ENCODE assay signal across 16 cellular contexts in the genomic region with DNA sequence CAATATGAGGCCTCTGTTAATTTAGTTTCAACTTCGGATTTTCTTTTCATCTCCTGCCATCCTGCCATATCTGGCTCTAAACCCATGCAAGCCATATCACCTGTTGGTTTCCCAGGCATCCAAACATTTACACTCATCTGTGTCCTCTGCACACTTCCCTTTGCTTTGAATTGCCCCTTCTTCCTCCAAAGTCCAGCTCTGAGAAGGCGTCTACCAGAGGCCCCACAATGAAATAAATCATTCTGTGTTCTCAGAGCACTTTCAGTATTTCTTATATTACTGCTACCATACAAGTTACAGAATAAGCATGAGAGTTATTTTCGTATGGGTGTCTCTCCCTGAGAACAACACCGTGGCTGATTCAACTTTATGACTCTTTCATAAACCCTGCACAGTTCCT. TPM values are rescaled to one million over a fixed set of nuclear protein-coding genes. Genes with fewer than 3 reads are reported as not detected.
DNase-seq lines count a peak whose midpoint lies in the region; ATAC-seq, FAIRE-seq and TF ChIP-seq lines count a peak whose summit lies in the region.
"Had no signal": no experiment of that assay in that cellular context is flagged by ENCODE, and none has a peak within 500 bp of the region (broad histone marks: within the 10 kb centered on the region; RNA-seq: fewer than 3 reads in every experiment).

No MANE protein-coding gene starts in this region.

- H3K27ac ChIP-seq in colonic mucosa (peak overlapping the region; percentile 84), mucosa of rectum (ENCODE audit: low read depth in 2 of 2, low read length in 2 of 2) (peak overlapping the region; percentile 82 to 95), small intestine (ENCODE audit: low read depth in 1 of 2, low read length in 1 of 2) (peak overlapping the region in 1 of 2 donors; percentile 58)
- H3K27ac ChIP-seq: 22Rv1, BLaER1, GM23248 had no signal

- H3K9ac ChIP-seq in colonic mucosa (ENCODE audit: low read depth in 2 of 2, low read length in 2 of 2) (peak overlapping the region in 1 of 2 donors; percentile 46), mucosa of rectum (ENCODE audit: low read depth in 1 of 2, low read length in 2 of 2) (peak overlapping the region in 1 of 2 donors; percentile 56)
- H3K9ac ChIP-seq: BLaER1, GM23248 had no signal

- peak overlapping the region; percentile 31 for H3K27ac Mint-ChIP-seq in Calu3 (ENCODE audit: unreplicated experiment)
- H3K27ac Mint-ChIP-seq: CD14-positive monocyte; CD4-positive, alpha-beta memory T cell had no signal

- H3K36me3 Mint-ChIP-seq in Calu3 (ENCODE audit: insufficient read depth, unreplicated experiment), result no peaks in the 10 kb centered on the region
- H3K36me3 Mint-ChIP-seq: CD14-positive monocyte; CD4-positive, alpha-beta memory T cell had no signal

- H3K4me1 ChIP-seq in colonic mucosa (no peaks in the 10 kb centered on the region), mucosa of rectum (ENCODE audit: control insufficient read depth in 2 of 2, insufficient read depth in 2 of 2, low read length in 2 of 2) (peaks cover 21 to 70% of the 10 kb centered on the region in 2 donors), small intestine (ENCODE audit: control insufficient read depth in 2 of 2, insufficient read depth in 1 of 2, low read depth in 1 of 2, low read length in 1 of 2) (peaks cover 5 to 7% of the 10 kb centered on the region in 2 donors)
- H3K4me1 ChIP-seq: BLaER1 had no signal

- H3K4me1 Mint-ChIP-seq in Calu3 (ENCODE audit: low read depth, unreplicated experiment), result peaks cover 56% of the 10 kb centered on the region

- H3K36me3 ChIP-seq in colonic mucosa (no peaks in the 10 kb centered on the region), mucosa of rectum (ENCODE audit: control insufficient read depth in 2 of 2, insufficient read depth in 2 of 2, low read length in 2 of 2) (no peaks in the 10 kb centered on the region), small intestine (ENCODE audit: control insufficient read depth in 2 of 2, insufficient read depth in 2 of 2, low read length in 2 of 2) (no peaks in the 10 kb centered on the region)
- H3K36me3 ChIP-seq: BLaER1, HAP-1 had no signal

- TF ChIP-seq CTCF in Calu3 (IDR thresholded peaks at IDR 0.05; ENCODE audit: unreplicated experiment) (no peak), colonic mucosa (IDR thresholded peaks at IDR 0.05) (no peak), foreskin fibroblast (IDR thresholded peaks at IDR 0.05; ENCODE audit: low read depth, low read length) (no peak)

- H3K27me3 ChIP-seq in colonic mucosa (no peaks in the 10 kb centered on the region), mucosa of rectum (ENCODE audit: control insufficient read depth in 2 of 2, insufficient read depth in 2 of 2, low read length in 2 of 2) (no peaks in the 10 kb centered on the region), small intestine (ENCODE audit: control insufficient read depth in 2 of 2, insufficient read depth in 2 of 2, low read length in 2 of 2) (peaks cover 0 to 1% of the 10 kb centered on the region in 2 donors)
- H3K27me3 ChIP-seq: BLaER1 had no signal

- WGBS in small intestine, 3 donors, result 10 to 41% (median 28%) methylated on average over 4 of the region's 4 CpGs

- no peak overlapping the region for H3K4me3 ChIP-seq in colonic mucosa
- H3K4me3 ChIP-seq in mucosa of rectum (ENCODE audit: low read length in 2 of 2), result peak overlapping the region; percentile 30 to 42
- no peak overlapping the region for H3K4me3 ChIP-seq in small intestine (ENCODE audit: low read depth in 1 of 2, low read length in 2 of 2)
- no peak overlapping the region for H3K4me3 ChIP-seq in foreskin fibroblast (ENCODE audit: low read depth in 1 of 2, low read length in 2 of 2)
- H3K4me3 ChIP-seq: BLaER1, GM23248, HAP-1 had no signal

- peaks cover 3% of the 10 kb centered on the region for H3K9me3 Mint-ChIP-seq in Calu3 (ENCODE audit: low read depth, unreplicated experiment)

- FAIRE-seq in small intestine (lab: Jason Lieb, UNC), result no peak

- no peaks in the 10 kb centered on the region for H3K27me3 Mint-ChIP-seq in Calu3 (ENCODE audit: unreplicated experiment)

- DNase-seq in Calu3, result no peak
- DNase-seq in colonic mucosa, result peak; percentile 52
- peak; percentile 83 for DNase-seq in small intestine
- DNase-seq in iPS-NIHi7 (ENCODE audit: extremely low spot score), result no peak
- no peak for DNase-seq in foreskin fibroblast
- no peak for DNase-seq in NK-92 treated with Interleukin-12 subunit alpha and Interleukin-12 subunit beta, amount 100 ng/mL, for 24 hours (lab: John Stamatoyannopoulos, UW)
- DNase-seq: CD4-positive, alpha-beta memory T cell; DMS79 treated with DMSO at 0.1 percent for 48 hours; GF-D8; GM23248 had no signal

- CTCF ChIA-PET in Calu3 (lab: Charles Lee), result no interaction called here

- H3K9me3 ChIP-seq in colonic mucosa (no peaks in the 10 kb centered on the region), mucosa of rectum (ENCODE audit: control insufficient read depth in 2 of 2, low read length in 2 of 2) (no peaks in the 10 kb centered on the region), small intestine (ENCODE audit: control insufficient read depth, low read depth) (no peaks in the 10 kb centered on the region)
- H3K9me3 ChIP-seq: BLaER1 had no signal

- no peak for ATAC-seq in GM18502 (IDR thresholded peaks at IDR 0.05; ENCODE audit: poor library complexity, unreplicated experiment)

- H3K4me3 Mint-ChIP-seq in Calu3 (ENCODE audit: low read depth, unreplicated experiment), result no peak overlapping the region
- H3K4me3 Mint-ChIP-seq: CD14-positive monocyte; CD4-positive, alpha-beta memory T cell had no signal

- no TSS peak for BruUV-seq in Calu3 (replicated peaks; lab: Mats Ljungman, UMichigan)

- intact Hi-C loops in Calu3 (cut with micrococcal nuclease; ENCODE audit: unreplicated experiment), result no loop called here
- intact Hi-C loops in colonic mucosa (cut with DNase I), result no loop called here

RNA-seq across cellular contexts. Expression of gene ABHD17C, which starts 12.9 kb away (rescaled TPM):
- total RNA-seq in Calu3 (2022) (69.4 and 69.7 TPM in 2 replicates), colonic mucosa (100 to 1,000 TPM in 1 of 2 donors, 10 to 100 TPM in 1; 92.1 to 152 TPM)
- polyA plus RNA-seq in small intestine, result 10 to 100 TPM; 27.6 to 37.3 (median 30.4) TPM

Comparison
In these comparisons a context has a peak if more than half of its experiments do, and no peak if none do; other contexts are left out.
1. DNase-seq: peak in colonic mucosa (single experiment) and small intestine (single experiment); none in Calu3 (single experiment), iPS-NIHi7 (single experiment), foreskin fibroblast (0 of 2) and NK-92 treated with Interleukin-12 subunit alpha and Interleukin-12 subunit beta, amount 100 ng/mL, for 24 hours (single experiment).
2. H3K4me3 ChIP-seq: peak in mucosa of rectum (2 of 2); none in colonic mucosa (single experiment), small intestine (0 of 2) and foreskin fibroblast (0 of 2).